ENCODE assay signal across 26 cellular contexts in genomic region chr18:25451077-25451658, GRCh38.
"Had no signal": no experiment of that assay in that cellular context is flagged by ENCODE, and none has a peak within 500 bp of the region (broad histone marks: within the 10 kb centered on the region; RNA-seq: fewer than 3 reads in every experiment).

No MANE protein-coding gene starts in this region.

- FAIRE-seq: urothelium cell line had no signal

- H3K9me3 ChIP-seq: suprapubic skin, testis, thoracic aorta, thyroid gland, transverse colon, upper lobe of right lung, uterus, vagina had no signal

- H3K4me1 ChIP-seq: suprapubic skin, testis, thyroid gland, transverse colon, upper lobe of left lung, upper lobe of right lung, uterus, vagina had no signal

- H3K27ac ChIP-seq: testis, thyroid gland, tibial artery, tibial nerve, transverse colon, upper lobe of left lung, upper lobe of right lung, uterus, vagina had no signal

- DNase-seq: stimulated activated CD4-positive, alpha-beta T cell treated with anti-CD3 and anti-CD28 coated beads, Interleukin-2, amount 100 ng/mL, for 24 hours; stimulated activated CD4-positive, alpha-beta T cell treated with anti-CD3 and anti-CD28 coated beads, Interleukin-2, amount 100 ng/mL, for 48 hours; stimulated activated CD4-positive, alpha-beta T cell treated with anti-CD3 and anti-CD28 coated beads, Interleukin-4, amount 100 ng/mL, for 1 hour; stimulated activated CD4-positive, alpha-beta T cell treated with anti-CD3 and anti-CD28 coated beads, Interleukin-4, amount 100 ng/mL, for 24 hours; stimulated activated CD4-positive, alpha-beta T cell treated with anti-CD3 and anti-CD28 coated beads, Interleukin-4, amount 100 ng/mL, for 4 hours; stimulated activated CD8-positive, alpha-beta memory T cell treated with anti-CD3 and anti-CD28 coated beads, Interleukin-4, amount 100 ng/mL, for 48 hours; stimulated activated naive B cell treated with anti-CD40 and anti-IgM and Interleukin-4, amounts not matched to agents 10 μg/mL and 1 μg/mL and 100 μg/mL, for 72 hours; stimulated activated naive CD4-positive, alpha-beta T cell; stimulated activated naive CD4-positive, alpha-beta T cell treated with Interleukin-2 at 50 U/mL for 16 hours; stimulated activated naive CD8-positive, alpha-beta T cell treated with anti-CD3 and anti-CD28 coated beads, Interleukin-15, amount 100 ng/mL, for 72 hours; stimulated activated naive CD8-positive, alpha-beta T cell treated with anti-CD3 and anti-CD28 coated beads, Interleukin-15, Interleukin-2, amounts not matched to agents 100 U/mL and 50 U/mL, for 24 hours; substantia nigra; testis; thyroid gland; tibial artery; transverse colon; upper lobe of left lung; upper lobe of right lung; uterus had no signal

- H3K27me3 ChIP-seq: suprapubic skin, testis, thyroid gland, tibial artery, tibial nerve, transverse colon, upper lobe of left lung, upper lobe of right lung, uterus, vagina had no signal

- ATAC-seq: stimulated activated effector memory CD8-positive, alpha-beta T cell treated with anti-CD3 and anti-CD28 coated beads, Interleukin-12 subunit alpha, Interleukin-12 subunit beta, amount 100 ng/mL, for 72 hours; stimulated activated memory B cell treated with anti-CD40 and anti-IgM and Interleukin-4, amounts not matched to agents 10 μg/mL and 1 μg/mL and 100 μg/mL, for 72 hours; stimulated activated naive B cell treated with anti-CD40 and anti-IgM and Interleukin-4, amounts not matched to agents 10 μg/mL and 1 μg/mL and 100 μg/mL, for 72 hours; stimulated activated naive CD8-positive, alpha-beta T cell treated with anti-CD3 and anti-CD28 coated beads, Interleukin-15, amount 100 ng/mL, for 72 hours; stimulated activated naive CD8-positive, alpha-beta T cell treated with anti-CD3 and anti-CD28 coated beads, Interleukin-15, Interleukin-2, amounts not matched to agents 100 U/mL and 50 U/mL, for 24 hours; upper lobe of right lung had no signal

- H3K36me3 ChIP-seq: suprapubic skin, thoracic aorta, thyroid gland, tibial artery, tibial nerve, transverse colon, upper lobe of left lung, upper lobe of right lung, uterus, vagina had no signal

- H3K4me3 ChIP-seq: suprapubic skin, testis, thoracic aorta, thyroid gland, tibial artery, tibial nerve, transverse colon, upper lobe of left lung, upper lobe of right lung, uterus, vagina had no signal
